9 cellular contexts compared by ENCODE assay signal in the genomic region with DNA sequence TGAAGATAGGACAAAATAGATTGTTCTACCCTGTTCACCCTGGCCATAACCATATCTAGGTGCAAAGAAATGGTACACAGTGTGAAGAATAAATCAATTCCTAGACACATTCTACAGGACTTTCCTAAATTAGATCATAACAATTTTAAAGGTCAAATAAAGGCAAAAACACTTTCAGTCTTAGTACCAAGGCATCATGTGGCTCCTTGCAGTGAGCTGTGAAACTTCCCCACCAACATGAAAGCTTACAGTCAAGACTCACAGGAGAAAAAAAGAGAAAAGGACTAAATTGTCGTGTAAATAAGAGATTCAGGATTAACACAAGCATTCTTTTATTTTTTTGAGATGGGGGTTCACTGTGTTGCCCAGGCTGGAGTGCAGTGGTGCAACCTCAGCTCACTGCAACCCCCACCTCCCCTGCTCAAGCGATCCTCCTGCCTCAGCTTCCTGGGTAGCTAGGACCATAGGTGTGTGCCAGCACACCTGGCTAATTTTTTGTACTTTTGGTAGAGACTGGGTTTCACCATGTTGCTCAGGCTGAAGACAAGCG. TPM values are rescaled to one million over a fixed set of nuclear protein-coding genes. Genes with fewer than 3 reads are reported as not detected.
A peak's percentile ranks its signal among the peaks of the same experiment; 100 is the strongest.
DNase-seq lines count a peak whose midpoint lies in the region; ATAC-seq and TF ChIP-seq lines count a peak whose summit lies in the region.
"Had no signal": no experiment of that assay in that cellular context is flagged by ENCODE, and none has a peak within 500 bp of the region (broad histone marks: within the 10 kb centered on the region; RNA-seq: fewer than 3 reads in every experiment).

No MANE protein-coding gene starts in this region.

- peak; percentile 67 for ATAC-seq in GM18861 (IDR thresholded peaks at IDR 0.05; ENCODE audit: unreplicated experiment)
- ATAC-seq in HG02798 (IDR thresholded peaks at IDR 0.05; ENCODE audit: poor library complexity, unreplicated experiment): peak; percentile 68
- no peak for ATAC-seq in GM21526 (IDR thresholded peaks at IDR 0.05; ENCODE audit: low FRiP score, unreplicated experiment)

- H3K27me3 ChIP-seq in osteoblast (ENCODE audit: insufficient read depth, low read length) (no peaks in the 10 kb centered on the region), Karpas-422 (ENCODE audit: low read length) (no peaks in the 10 kb centered on the region)

- no peak overlapping the region for H3K9ac ChIP-seq in Karpas-422 (ENCODE audit: low read length)

- H3K4me1 ChIP-seq in osteoblast (ENCODE audit: insufficient read depth, low read length) (peaks cover 26% of the 10 kb centered on the region), Karpas-422 (ENCODE audit: low read length) (no peaks in the 10 kb centered on the region)

- H3K4me2 ChIP-seq in osteoblast (ENCODE audit: insufficient read depth, low read length): no peak overlapping the region
- H3K4me2 ChIP-seq in Karpas-422 (ENCODE audit: low read depth, low read length, poor library complexity, severe bottlenecking): no peak overlapping the region

- no peaks in the 10 kb centered on the region for H3K9me2 ChIP-seq in Karpas-422 (replicated peaks; ENCODE audit: insufficient read depth, low read length)

- H3K9me3 ChIP-seq in osteoblast (ENCODE audit: low read depth, low read length): no peaks in the 10 kb centered on the region
- H3K9me3 ChIP-seq in Karpas-422 (ENCODE audit: low read length): no peaks in the 10 kb centered on the region

- DNase-seq in activated T-cell treated with anti-CD3 and anti-CD28 coated beads, Interleukin-2, amount 50 U/mL, for 48 hours: peak; percentile 45 to 55
- DNase-seq in osteoblast (ENCODE audit: insufficient read length, low spot score, missing footprints) (no peak), Karpas-422 (no peak), AML-193 (lab: John Stamatoyannopoulos, UW) (no peak), NCI-H146 treated with DMSO at 0.1 percent for 48 hours (lab: John Stamatoyannopoulos, UW; ENCODE audit: unreplicated experiment) (no peak)
- DNase-seq: NCI-H2081 had no signal

- H3K36me3 ChIP-seq in osteoblast (ENCODE audit: insufficient read depth, low read length) (peaks cover 23% of the 10 kb centered on the region), Karpas-422 (ENCODE audit: insufficient read depth, low read length) (peaks cover 10% of the 10 kb centered on the region; the same call in 1 of the 2 replicates)

- no peak overlapping the region for H3K4me3 ChIP-seq in osteoblast (ENCODE audit: insufficient read depth, low read length)
- H3K4me3 ChIP-seq in Karpas-422 (ENCODE audit: low read length): no peak overlapping the region

- no peak for TF ChIP-seq CTCF in osteoblast (IDR thresholded peaks at IDR 0.05; ENCODE audit: extremely low read depth, low read depth, low read length)

- H3K79me2 ChIP-seq in osteoblast (ENCODE audit: insufficient read depth, low read length) (peaks cover 8% of the 10 kb centered on the region), Karpas-422 (ENCODE audit: low read length) (peaks cover 9% of the 10 kb centered on the region; the same call in 1 of the 2 replicates)

- H4K20me1 ChIP-seq in osteoblast (ENCODE audit: insufficient read depth, low read length): no peaks in the 10 kb centered on the region
- no peaks in the 10 kb centered on the region for H4K20me1 ChIP-seq in Karpas-422 (ENCODE audit: insufficient read depth, low read depth, low read length)

- H3K27ac ChIP-seq in osteoblast (ENCODE audit: low read depth, low read length) (peak overlapping the region; percentile 86), Karpas-422 (ENCODE audit: low read length) (no peak overlapping the region)

- no peak overlapping the region for H2AFZ ChIP-seq in osteoblast (ENCODE audit: low read length)
- no peak overlapping the region for H2AFZ ChIP-seq in Karpas-422 (ENCODE audit: low read length)

RNA-seq across cellular contexts. Expression of a gene that starts 14.2 kb away (rescaled TPM):
- 57.9 and 71.3 TPM in 2 replicates for total RNA-seq in osteoblast
- 59.2 and 77.8 TPM in 2 replicates for total RNA-seq in Karpas-422 (2014; rRNA removed; shearing (Covaris generic); ENCODE audit: low replicate concordance)

RNA-seq across cellular contexts. Expression of a gene that starts 51.0 kb away (rescaled TPM):
- 2.9 and 6.2 TPM in 2 replicates for total RNA-seq in osteoblast
- 1.9 and 3.1 TPM in 2 replicates for total RNA-seq in Karpas-422 (2014; rRNA removed; shearing (Covaris generic); ENCODE audit: low replicate concordance)

RNA-seq across cellular contexts. Expression of a gene that starts 59.4 kb away (rescaled TPM):
- 28.0 and 32.9 TPM in 2 replicates for total RNA-seq in osteoblast
- 0.94 and 12.0 TPM in 2 replicates for total RNA-seq in Karpas-422 (2014; rRNA removed; shearing (Covaris generic); ENCODE audit: low replicate concordance)

Comparison
In these comparisons a context has a peak if more than half of its experiments do, and no peak if none do; other contexts are left out.
1. DNase-seq: peak in activated T-cell treated with anti-CD3 and anti-CD28 coated beads, Interleukin-2, amount 50 U/mL, for 48 hours (2 of 2); none in osteoblast (single experiment), Karpas-422 (single experiment), AML-193 (0 of 2) and NCI-H146 treated with DMSO at 0.1 percent for 48 hours (single experiment).